In the genomic region with DNA sequence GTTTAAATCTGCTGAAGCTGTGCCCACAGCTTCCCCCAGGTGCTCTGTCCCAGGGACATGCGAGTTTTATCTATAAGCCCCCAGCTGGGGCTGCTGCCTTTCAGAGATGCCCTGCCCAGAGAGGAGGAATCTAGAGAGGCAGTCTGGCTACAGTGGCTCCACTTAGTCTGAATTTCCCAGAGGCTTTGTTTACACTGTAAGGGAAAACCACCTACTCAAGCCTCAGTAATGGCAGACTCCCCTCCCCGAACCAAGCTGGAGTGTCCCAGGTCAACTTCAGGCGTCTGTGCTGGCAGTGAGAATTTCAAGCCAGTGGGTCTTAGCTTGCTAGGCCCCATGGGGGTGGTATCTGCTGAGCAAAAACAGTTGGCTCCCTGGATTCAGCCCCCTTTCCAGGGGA, we compare ENCODE assay signal across 21 cellular contexts.
DNase-seq lines count a peak whose midpoint lies in the region; ATAC-seq and TF ChIP-seq lines count a peak whose summit lies in the region.
"Had no signal": no experiment of that assay in that cellular context is flagged by ENCODE, and none has a peak within 500 bp of the region (broad histone marks: within the 10 kb centered on the region; RNA-seq: fewer than 3 reads in every experiment).

No MANE protein-coding gene starts in this region.

- H3K4me1 ChIP-seq in left lung (no peaks in the 10 kb centered on the region), GM23338 (ENCODE audit: insufficient read depth) (peaks cover 16% of the 10 kb centered on the region)
- H3K4me1 ChIP-seq: SJCRH30 had no signal

- no peak overlapping the region for H3K4me2 ChIP-seq in GM23338
- H3K4me2 ChIP-seq: KMS-11 had no signal

- H3K27ac ChIP-seq in left lung (no peak overlapping the region), GM23338 (ENCODE audit: low read depth) (no peak overlapping the region)
- H3K27ac ChIP-seq: C4-2B, KMS-11, SJCRH30 had no signal

- H3K9me3 Mint-ChIP-seq in GM23338, result no peaks in the 10 kb centered on the region
- H3K9me3 Mint-ChIP-seq in activated CD4-positive, alpha-beta memory T cell treated with anti-CD3 and anti-CD28 coated beads for 36 hours, result peaks cover 18% of the 10 kb centered on the region

- 0 out of 2 replicates have a peak, but pooled peaks cover 3% of the 10 kb centered on the region for H3K9me2 ChIP-seq in GM23338 (ENCODE audit: insufficient read depth)

- H3K36me3 ChIP-seq in left lung (no peaks in the 10 kb centered on the region), GM23338 (ENCODE audit: insufficient read depth) (no peaks in the 10 kb centered on the region)
- H3K36me3 ChIP-seq: SJCRH30 had no signal

- ATAC-seq in left lung (peak; percentile 68), GM23338 (no peak)
- ATAC-seq: Panc1, T-cell had no signal

- intact Hi-C loops in left lung (cut with DNase I), result no loop called here
- intact Hi-C loops in activated CD4-positive, alpha-beta memory T cell treated with anti-CD3 and anti-CD28 coated beads for 36 hours (cut with micrococcal nuclease), result no loop called here

- no peaks in the 10 kb centered on the region for H4K20me1 ChIP-seq in GM23338 (replicated peaks; ENCODE audit: insufficient read depth)

- POLR2A ChIA-PET in activated CD4-positive, alpha-beta memory T cell treated with anti-CD3 and anti-CD28 coated beads for 36 hours (lab: Charles Lee), result no interaction called here

- DNase-seq in NCI-H345 (lab: John Stamatoyannopoulos, UW) (peak; percentile 47), NCI-H345 treated with DMSO at 0.1 percent for 48 hours (lab: John Stamatoyannopoulos, UW; ENCODE audit: unreplicated experiment) (no peak), NCI-H128 (lab: John Stamatoyannopoulos, UW; ENCODE audit: unreplicated experiment) (peak; percentile 57), NCI-H510A treated with DMSO at 0.1 percent for 48 hours (lab: John Stamatoyannopoulos, UW) (peak; percentile 79), left lung (no peak), GM23338 (ENCODE audit: low spot score) (no peak), hepatic stellate cell (ENCODE audit: low spot score) (no peak)
- DNase-seq in activated CD4-positive, alpha-beta memory T cell treated with anti-CD3 and anti-CD28 coated beads for 36 hours, result no peak
- DNase-seq: CD8-positive, alpha-beta memory T cell; DND-41; IMR-90; NCI-H1105 treated with DMSO at 0.1 percent for 48 hours; NCI-H187 treated with DMSO at 0.1 percent for 48 hours; NCI-H2171 treated with DMSO at 0.1 percent for 48 hours; NCI-H524 treated with DMSO at 0.1 percent for 48 hours; NK-92 treated with Interleukin-12 subunit alpha and Interleukin-12 subunit beta, amount 100 ng/mL, for 24 hours; T-cell had no signal

- H3K4me3 Mint-ChIP-seq in GM23338, result no peak overlapping the region
- H3K4me3 Mint-ChIP-seq in activated CD4-positive, alpha-beta memory T cell treated with anti-CD3 and anti-CD28 coated beads for 36 hours, result no peak overlapping the region
- H3K4me3 Mint-ChIP-seq: CD8-positive, alpha-beta memory T cell; T-cell had no signal

- H3K4me1 Mint-ChIP-seq in GM23338, result peaks cover 6% of the 10 kb centered on the region; the same call in 2 of the 3 replicates
- H3K4me1 Mint-ChIP-seq in activated CD4-positive, alpha-beta memory T cell treated with anti-CD3 and anti-CD28 coated beads for 36 hours (ENCODE audit: low read depth), result no peaks in the 10 kb centered on the region
- H3K4me1 Mint-ChIP-seq: CD8-positive, alpha-beta memory T cell; T-cell had no signal

- H3K27me3 ChIP-seq in left lung (no peaks in the 10 kb centered on the region), GM23338 (ENCODE audit: insufficient read depth) (no peaks in the 10 kb centered on the region)
- H3K27me3 ChIP-seq: SJCRH30 had no signal

- H3K79me2 ChIP-seq in GM23338 (replicated peaks; ENCODE audit: insufficient read depth), result no peaks in the 10 kb centered on the region

- H3F3A ChIP-seq in GM23338 (replicated peaks; ENCODE audit: low read depth), result no peaks in the 10 kb centered on the region

- no peak overlapping the region for H3K27ac Mint-ChIP-seq in GM23338
- H3K27ac Mint-ChIP-seq in activated CD4-positive, alpha-beta memory T cell treated with anti-CD3 and anti-CD28 coated beads for 36 hours, result no peak overlapping the region
- H3K27ac Mint-ChIP-seq: CD8-positive, alpha-beta memory T cell; T-cell had no signal

- H3K27me3 Mint-ChIP-seq in GM23338 (ENCODE audit: insufficient read depth, low read depth, poor library complexity), result peaks cover 2% of the 10 kb centered on the region
- no peaks in the 10 kb centered on the region for H3K27me3 Mint-ChIP-seq in activated CD4-positive, alpha-beta memory T cell treated with anti-CD3 and anti-CD28 coated beads for 36 hours
- H3K27me3 Mint-ChIP-seq: CD8-positive, alpha-beta memory T cell; T-cell had no signal

- peaks cover 0 to 5% of the 10 kb centered on the region in 2 donors for H3K9me3 ChIP-seq in left lung
- H3K9me3 ChIP-seq: SJCRH30 had no signal

- no peak overlapping the region for H2AFZ ChIP-seq in GM23338

- peaks cover 3% of the 10 kb centered on the region; the same call in 1 of the 3 replicates for H3K36me3 Mint-ChIP-seq in GM23338 (ENCODE audit: low read depth)
- no peaks in the 10 kb centered on the region for H3K36me3 Mint-ChIP-seq in activated CD4-positive, alpha-beta memory T cell treated with anti-CD3 and anti-CD28 coated beads for 36 hours
- H3K36me3 Mint-ChIP-seq: T-cell had no signal

- TF ChIP-seq CTCF in left lung (IDR thresholded peaks at IDR 0.05), result no peak
- no peak for TF ChIP-seq CTCF in GM23338 (conservative IDR thresholded peaks at IDR 0.05; ENCODE audit: low read depth in 2 of 2)

- H3K4me3 ChIP-seq in left lung (no peak overlapping the region), GM23338 (no peak overlapping the region)
- H3K4me3 ChIP-seq: SJCRH30 had no signal

- CTCF ChIA-PET in activated CD4-positive, alpha-beta memory T cell treated with anti-CD3 and anti-CD28 coated beads for 36 hours (lab: Charles Lee), result no interaction called here

TF ChIP-seq in GM23338, 12 proteins besides CTCF, POLR2A, EP300 and RAD21 (continues in another document):
- TF ChIP-seq, protein P1, sequence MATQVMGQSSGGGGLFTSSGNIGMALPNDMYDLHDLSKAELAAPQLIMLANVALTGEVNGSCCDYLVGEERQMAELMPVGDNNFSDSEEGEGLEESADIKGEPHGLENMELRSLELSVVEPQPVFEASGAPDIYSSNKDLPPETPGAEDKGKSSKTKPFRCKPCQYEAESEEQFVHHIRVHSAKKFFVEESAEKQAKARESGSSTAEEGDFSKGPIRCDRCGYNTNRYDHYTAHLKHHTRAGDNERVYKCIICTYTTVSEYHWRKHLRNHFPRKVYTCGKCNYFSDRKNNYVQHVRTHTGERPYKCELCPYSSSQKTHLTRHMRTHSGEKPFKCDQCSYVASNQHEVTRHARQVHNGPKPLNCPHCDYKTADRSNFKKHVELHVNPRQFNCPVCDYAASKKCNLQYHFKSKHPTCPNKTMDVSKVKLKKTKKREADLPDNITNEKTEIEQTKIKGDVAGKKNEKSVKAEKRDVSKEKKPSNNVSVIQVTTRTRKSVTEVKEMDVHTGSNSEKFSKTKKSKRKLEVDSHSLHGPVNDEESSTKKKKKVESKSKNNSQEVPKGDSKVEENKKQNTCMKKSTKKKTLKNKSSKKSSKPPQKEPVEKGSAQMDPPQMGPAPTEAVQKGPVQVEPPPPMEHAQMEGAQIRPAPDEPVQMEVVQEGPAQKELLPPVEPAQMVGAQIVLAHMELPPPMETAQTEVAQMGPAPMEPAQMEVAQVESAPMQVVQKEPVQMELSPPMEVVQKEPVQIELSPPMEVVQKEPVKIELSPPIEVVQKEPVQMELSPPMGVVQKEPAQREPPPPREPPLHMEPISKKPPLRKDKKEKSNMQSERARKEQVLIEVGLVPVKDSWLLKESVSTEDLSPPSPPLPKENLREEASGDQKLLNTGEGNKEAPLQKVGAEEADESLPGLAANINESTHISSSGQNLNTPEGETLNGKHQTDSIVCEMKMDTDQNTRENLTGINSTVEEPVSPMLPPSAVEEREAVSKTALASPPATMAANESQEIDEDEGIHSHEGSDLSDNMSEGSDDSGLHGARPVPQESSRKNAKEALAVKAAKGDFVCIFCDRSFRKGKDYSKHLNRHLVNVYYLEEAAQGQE (IDR thresholded peaks at IDR 0.05; ENCODE audit: unreplicated experiment), result no peak
- no peak for TF ChIP-seq EZH2 (IDR thresholded peaks at IDR 0.05; ENCODE audit: low read depth, unreplicated experiment)

Comparison
In these comparisons a context has a peak if more than half of its experiments do, and no peak if none do; other contexts are left out.
1. DNase-seq: peak in NCI-H345 (single experiment), NCI-H128 (single experiment) and NCI-H510A treated with DMSO at 0.1 percent for 48 hours (single experiment); none in NCI-H345 treated with DMSO at 0.1 percent for 48 hours (single experiment), left lung (0 of 2), GM23338 (single experiment), hepatic stellate cell (single experiment) and activated CD4-positive, alpha-beta memory T cell treated with anti-CD3 and anti-CD28 coated beads for 36 hours (single experiment).